8 cellular contexts compared by ENCODE assay signal in the genomic region with DNA sequence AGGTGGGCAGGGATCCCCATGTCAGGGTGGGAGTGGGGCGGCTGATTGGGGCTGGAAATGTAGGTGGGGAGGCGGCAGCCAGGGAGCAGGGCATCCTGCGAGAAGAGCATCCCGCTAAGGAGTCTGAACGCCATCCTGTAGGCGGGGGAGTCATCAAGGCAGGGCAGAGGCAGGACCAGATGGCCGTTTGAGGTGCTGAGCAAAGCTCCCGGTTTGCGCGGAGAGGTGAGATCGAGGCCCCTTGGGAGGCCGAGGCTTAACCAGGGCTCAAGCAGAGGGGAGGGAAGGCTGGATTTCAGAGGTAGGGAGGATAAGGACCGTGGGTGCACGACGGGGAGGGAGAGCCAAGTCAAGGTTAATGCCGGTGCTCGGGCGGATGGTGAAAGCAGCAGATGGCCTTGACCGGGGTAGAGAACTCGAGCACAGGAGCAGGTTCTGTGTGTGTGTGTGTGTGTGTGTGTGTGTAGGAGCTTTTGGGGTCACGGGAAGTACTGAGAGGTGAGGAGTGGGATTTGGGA. TPM values are rescaled to one million over a fixed set of nuclear protein-coding genes. Genes with fewer than 3 reads are reported as not detected.
A peak's percentile ranks its signal among the peaks of the same experiment; 100 is the strongest.
DNase-seq lines count a peak whose midpoint lies in the region; ATAC-seq and TF ChIP-seq lines count a peak whose summit lies in the region.

No MANE protein-coding gene starts in this region.

- intact Hi-C loops in IMR-90 (cut with micrococcal nuclease): loop anchor here (2.0 to 5.0 kb wide), 2 partner anchors 95 to 372 kb away; a partner anchor contains a TSS

- no TSS peak for BruUV-seq in IMR-90 (replicated peaks; lab: Mats Ljungman, UMichigan)

- H3K4me1 ChIP-seq in IMR-90 (ENCODE audit: control insufficient read depth, insufficient read depth, low read length) (peaks cover 8% of the 10 kb centered on the region; the same call in 1 of the 2 replicates), iPS DF 6.9 (ENCODE audit: control insufficient read depth, insufficient read depth, low read length) (no peaks in the 10 kb centered on the region), skeletal muscle satellite cell (ENCODE audit: control insufficient read depth, insufficient read depth, low read length) (peaks cover 15% of the 10 kb centered on the region)

- H3K18ac ChIP-seq in IMR-90 (ENCODE audit: low read depth, low read length): peak overlapping the region; percentile 76

- H4K5ac ChIP-seq in IMR-90 (ENCODE audit: low read depth, low read length): peak overlapping the region; percentile 95

- 10% methylated on average over 14 of the region's 21 CpGs; no CpG with 5 or more reads in 1 of the 2 experiments for WGBS in IMR-90 (ENCODE audit: extremely low coverage in 2 of 2, insufficient read length in 1 of 2), 2 experiments
- WGBS in iPS DF 6.9 (ENCODE audit: insufficient coverage, insufficient read length): no CpG with 5 or more reads among the region's 21 CpGs

- no peak overlapping the region for H2BK20ac ChIP-seq in IMR-90 (ENCODE audit: low read depth, low read length)

- H3K4ac ChIP-seq in IMR-90 (ENCODE audit: low read depth, low read length): peak overlapping the region; percentile 97

- in situ Hi-C loops in IMR-90 (cut with MboI; ENCODE audit: low sequenced_read_pairs): no loop called here

- peak overlapping the region; percentile 87 to 100 for H4K8ac ChIP-seq in IMR-90 (ENCODE audit: low read depth in 2 of 2, low read length in 2 of 2)

- H3K9ac ChIP-seq in IMR-90 (ENCODE audit: low read depth, low read length): peak overlapping the region; percentile 78
- H3K9ac ChIP-seq in skeletal muscle satellite cell (ENCODE audit: low read depth, low read length): peak overlapping the region; percentile 98

- H3K36me3 Mint-ChIP-seq in activated naive CD8-positive, alpha-beta T cell: peaks cover 19% of the 10 kb centered on the region

- peak overlapping the region; percentile 67 for H3K56ac ChIP-seq in IMR-90 (ENCODE audit: extremely low read depth, insufficient read depth, low read length)

- dilution Hi-C loops in IMR-90 (cut with HindIII; ENCODE audit: low sequenced_read_pairs, unreplicated experiment): no loop called here

- H3K9me1 ChIP-seq in IMR-90 (ENCODE audit: insufficient read depth, low read length): peaks cover 10% of the 10 kb centered on the region; the same call in 1 of the 2 replicates

- H2BK15ac ChIP-seq in IMR-90 (ENCODE audit: low read depth, low read length): peak overlapping the region; percentile 25; the same call in 2 of the 3 replicates

- peaks cover 27 to 56% of the 10 kb centered on the region in 2 experiments for H3K79me1 ChIP-seq in IMR-90 (ENCODE audit: low read depth in 1 of 2, low read length in 2 of 2)

- peaks cover 35% of the 10 kb centered on the region for H3K4me1 Mint-ChIP-seq in activated naive CD8-positive, alpha-beta T cell (ENCODE audit: low read depth)

- peak overlapping the region; percentile 97 for H2AK9ac ChIP-seq in IMR-90 (replicated peaks; ENCODE audit: low read depth, low read length, poor library complexity)

- H3K4me3 ChIP-seq in IMR-90 (ENCODE audit: insufficient read depth, low read depth, low read length) (peak overlapping the region; percentile 87), iPS DF 6.9 (ENCODE audit: low read length) (peak overlapping the region; percentile 58; the same call in 1 of the 2 replicates), skeletal muscle satellite cell (ENCODE audit: low read length) (peak overlapping the region; percentile 99)

- peak overlapping the region; percentile 97 for H3K27ac Mint-ChIP-seq in activated naive CD8-positive, alpha-beta T cell

- H3K4me2 ChIP-seq in IMR-90 (ENCODE audit: low read depth, low read length) (peak overlapping the region; percentile 94), skeletal muscle satellite cell (ENCODE audit: low read length) (peak overlapping the region; percentile 86)

- H3K27ac ChIP-seq in IMR-90 (ENCODE audit: insufficient read depth, low read length) (peak overlapping the region; percentile 91), iPS DF 6.9 (ENCODE audit: low read length) (no peak overlapping the region)

- CTCF ChIA-PET in IMR-90 (lab: Yijun Ruan, JAX): interaction anchor here (0.5 to 1.3 kb wide), 2 partner anchors 42 to 98 kb away, joined by 3 read pairs; no protein-coding TSS in a partner anchor

- no peaks in the 10 kb centered on the region for H3K9me3 Mint-ChIP-seq in activated naive CD8-positive, alpha-beta T cell (ENCODE audit: low read depth)

- peak overlapping the region; percentile 95 for H2AFZ ChIP-seq in IMR-90 (replicated peaks; ENCODE audit: low read length, poor library complexity)

- POLR2A ChIA-PET in IMR-90 (lab: Charles Lee; ENCODE audit: unreplicated experiment): no interaction called here

- no peaks in the 10 kb centered on the region for H3K27me3 ChIP-seq in IMR-90 (ENCODE audit: control insufficient read depth, insufficient read depth, low read length)
- H3K27me3 ChIP-seq in iPS DF 6.9 (ENCODE audit: control insufficient read depth, insufficient read depth, low read length): no peaks in the 10 kb centered on the region
- no peaks in the 10 kb centered on the region for H3K27me3 ChIP-seq in skeletal muscle satellite cell (ENCODE audit: control insufficient read depth, insufficient read depth, low read length)

- H2BK5ac ChIP-seq in IMR-90 (ENCODE audit: low read depth, low read length, poor library complexity, severe bottlenecking): peak overlapping the region; percentile 95

- TF ChIP-seq CTCF in IMR-90 (conservative IDR thresholded peaks at IDR 0.05; ENCODE audit: low read depth, low read length): no peak

- peak; percentile 8 for ATAC-seq in GM18873 (IDR thresholded peaks at IDR 0.05; ENCODE audit: low FRiP score, unreplicated experiment)
- ATAC-seq in IMR-90 (ENCODE audit: low read depth): peak; percentile 19

- H2AK5ac ChIP-seq in IMR-90 (ENCODE audit: low read depth, low read length): peak overlapping the region; percentile 84

- no peak for TF ChIP-seq POLR2A in IMR-90 (IDR thresholded peaks at IDR 0.05; ENCODE audit: low read depth, low read length)

- peak overlapping the region; percentile 13; the same call in 1 of the 2 replicates for H2BK120ac ChIP-seq in IMR-90 (ENCODE audit: low read depth, low read length)

- H3K9me3 ChIP-seq in IMR-90 (ENCODE audit: control insufficient read depth, insufficient read depth, low read length): no peaks in the 10 kb centered on the region
- H3K9me3 ChIP-seq in iPS DF 6.9 (ENCODE audit: control insufficient read depth, insufficient read depth, low read length): no peaks in the 10 kb centered on the region
- H3K9me3 ChIP-seq in skeletal muscle satellite cell (replicated peaks; ENCODE audit: low read length): no peaks in the 10 kb centered on the region

- H4K91ac ChIP-seq in IMR-90 (ENCODE audit: insufficient read depth, low read depth, low read length): peak overlapping the region; percentile 95

- H3K4me3 Mint-ChIP-seq in activated naive CD8-positive, alpha-beta T cell: peak overlapping the region; percentile 93

- H3K36me3 ChIP-seq in IMR-90 (ENCODE audit: control insufficient read depth, insufficient read depth, low read length): peaks cover 38% of the 10 kb centered on the region
- peaks cover 17% of the 10 kb centered on the region; the same call in 1 of the 2 replicates for H3K36me3 ChIP-seq in iPS DF 6.9 (ENCODE audit: control insufficient read depth, insufficient read depth, low read length)
- peaks cover 42% of the 10 kb centered on the region for H3K36me3 ChIP-seq in skeletal muscle satellite cell (ENCODE audit: insufficient read depth, low read length)

- TF ChIP-seq RAD21 in IMR-90 (IDR thresholded peaks at IDR 0.05; ENCODE audit: low read length): no peak

- DNase-seq in AG20443 (ENCODE audit: low spot score) (peak; percentile 41), IMR-90 (peak; percentile 22), iPS DF 6.9 (ENCODE audit: low read depth, low spot score) (no peak), OCI-M2 (lab: John Stamatoyannopoulos, UW; ENCODE audit: unreplicated experiment) (no peak), DMS114 treated with DMSO at 0.1 percent for 48 hours (lab: John Stamatoyannopoulos, UW; ENCODE audit: unreplicated experiment) (no peak)

- H3K14ac ChIP-seq in IMR-90 (replicated peaks; ENCODE audit: low read depth, low read length): peak overlapping the region; percentile 89

- H3K23ac ChIP-seq in IMR-90 (ENCODE audit: low read depth, low read length): peak overlapping the region; percentile 16

- H4K20me1 ChIP-seq in IMR-90 (ENCODE audit: insufficient read depth, low read length): peaks cover 19% of the 10 kb centered on the region

- no peaks in the 10 kb centered on the region for H3K27me3 Mint-ChIP-seq in activated naive CD8-positive, alpha-beta T cell

TF ChIP-seq in IMR-90, 13 proteins besides CTCF, POLR2A, EP300 and RAD21:
- TF ChIP-seq, protein P1, sequence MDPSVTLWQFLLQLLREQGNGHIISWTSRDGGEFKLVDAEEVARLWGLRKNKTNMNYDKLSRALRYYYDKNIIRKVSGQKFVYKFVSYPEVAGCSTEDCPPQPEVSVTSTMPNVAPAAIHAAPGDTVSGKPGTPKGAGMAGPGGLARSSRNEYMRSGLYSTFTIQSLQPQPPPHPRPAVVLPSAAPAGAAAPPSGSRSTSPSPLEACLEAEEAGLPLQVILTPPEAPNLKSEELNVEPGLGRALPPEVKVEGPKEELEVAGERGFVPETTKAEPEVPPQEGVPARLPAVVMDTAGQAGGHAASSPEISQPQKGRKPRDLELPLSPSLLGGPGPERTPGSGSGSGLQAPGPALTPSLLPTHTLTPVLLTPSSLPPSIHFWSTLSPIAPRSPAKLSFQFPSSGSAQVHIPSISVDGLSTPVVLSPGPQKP (IDR thresholded peaks at IDR 0.05; ENCODE audit: borderline replicate concordance, low read depth, low read length): no peak
- TF ChIP-seq MXI1 (IDR thresholded peaks at IDR 0.05; ENCODE audit: borderline replicate concordance, low read depth, low read length): peak; percentile 12; the same call in 1 of the 2 replicates

RNA-seq across cellular contexts. Expression of a gene that starts 0.5 kb away (rescaled TPM):
- total RNA-seq in IMR-90 (2012; rRNA removed): 824 and 863 TPM in 2 replicates
- polyA plus RNA-seq in IMR-90 (2012; rRNA removed): 912 and 1,059 TPM in 2 replicates
- polyA plus RNA-seq in IMR-90 (2012; cell fraction: cytosol; rRNA removed): 1,086 and 1,531 TPM in 2 replicates
- polyA plus RNA-seq in IMR-90 (2012; cell fraction: nucleus; rRNA removed; ENCODE audit: low replicate concordance): 335 and 521 TPM in 2 replicates
- total RNA-seq in skeletal muscle satellite cell (2012; rRNA removed): 752 and 839 TPM in 2 replicates

RNA-seq across cellular contexts. Expression of a gene that starts 12.4 kb away (rescaled TPM):
- total RNA-seq in IMR-90 (2012; rRNA removed): 261 and 312 TPM in 2 replicates
- 311 and 365 TPM in 2 replicates for polyA plus RNA-seq in IMR-90 (2012; rRNA removed)
- polyA plus RNA-seq in IMR-90 (2012; cell fraction: cytosol; rRNA removed): 294 and 458 TPM in 2 replicates
- 76.8 and 195 TPM in 2 replicates for polyA plus RNA-seq in IMR-90 (2012; cell fraction: nucleus; rRNA removed; ENCODE audit: low replicate concordance)
- 189 and 194 TPM in 2 replicates for total RNA-seq in skeletal muscle satellite cell (2012; rRNA removed)

RNA-seq across cellular contexts. Expression of a gene that starts 45.1 kb away (rescaled TPM):
- 75.5 and 93.9 TPM in 2 replicates for total RNA-seq in IMR-90 (2012; rRNA removed)
- 20.6 and 26.7 TPM in 2 replicates for polyA plus RNA-seq in IMR-90 (2012; rRNA removed)
- polyA plus RNA-seq in IMR-90 (2012; cell fraction: cytosol; rRNA removed): 4.7 and 6.2 TPM in 2 replicates
- 14.2 and 68.3 TPM in 2 replicates for polyA plus RNA-seq in IMR-90 (2012; cell fraction: nucleus; rRNA removed; ENCODE audit: low replicate concordance)
- total RNA-seq in skeletal muscle satellite cell (2012; rRNA removed): 68.6 and 107 TPM in 2 replicates

Comparison
In these comparisons a context has a peak if more than half of its experiments do, and no peak if none do; other contexts are left out.
1. DNase-seq: peak in AG20443 (single experiment) and IMR-90 (single experiment); none in iPS DF 6.9 (single experiment), OCI-M2 (single experiment) and DMS114 treated with DMSO at 0.1 percent for 48 hours (single experiment).
2. Peak in every context shown above with its lines, with median percentiles within 50 percentile points of each other: H3K4me3 ChIP-seq.